ENCODE assay signal across 12 cellular contexts in the genomic region with DNA sequence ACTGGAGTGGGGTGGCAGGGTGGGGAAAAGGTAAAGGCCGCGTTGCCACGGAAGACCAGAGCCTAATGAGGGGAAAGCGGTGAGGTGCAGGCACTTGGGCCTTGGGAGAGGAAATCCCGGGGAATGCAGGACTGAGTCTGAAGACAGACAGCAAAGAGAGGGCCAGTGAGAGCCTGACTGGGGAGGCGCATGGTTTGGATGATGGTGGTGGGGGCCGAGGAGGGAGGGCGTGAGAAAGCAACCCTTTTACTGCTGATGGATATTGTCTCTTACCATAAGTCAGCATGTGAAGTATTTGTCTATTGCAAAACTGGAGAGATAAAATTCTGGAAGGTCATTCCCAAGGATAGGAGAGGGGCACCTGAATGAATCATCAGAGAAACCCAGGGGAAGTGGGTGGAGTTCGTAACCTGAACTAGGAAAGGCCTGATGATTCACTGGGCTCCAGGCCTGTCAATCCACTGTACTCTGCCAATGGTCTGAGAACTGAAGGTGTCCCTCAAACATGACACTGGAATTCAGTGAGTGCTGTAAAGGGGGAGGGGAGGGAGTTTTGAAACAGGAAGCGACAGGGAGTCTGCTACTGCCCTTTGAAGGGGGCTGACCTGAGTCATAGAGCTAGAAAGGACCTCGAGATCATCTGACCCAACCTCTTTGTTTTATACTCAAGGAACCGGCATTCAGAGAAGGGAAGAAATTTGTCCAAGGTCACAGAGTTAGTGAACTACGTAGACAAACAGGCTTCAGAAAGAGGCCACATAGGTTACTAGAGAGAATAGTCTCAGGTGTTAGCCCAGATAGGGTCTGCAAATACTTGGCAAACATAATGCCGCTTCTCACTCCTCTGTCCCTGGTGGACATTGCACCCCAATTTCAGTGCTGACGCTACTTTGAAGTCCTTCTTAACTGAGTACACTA. TPM values are rescaled to one million over a fixed set of nuclear protein-coding genes. Genes with fewer than 3 reads are reported as not detected.
DNase-seq lines count a peak whose midpoint lies in the region; ATAC-seq and TF ChIP-seq lines count a peak whose summit lies in the region.
"Had no signal": no experiment of that assay in that cellular context is flagged by ENCODE, and none has a peak within 500 bp of the region (broad histone marks: within the 10 kb centered on the region; RNA-seq: fewer than 3 reads in every experiment).

No MANE protein-coding gene starts in this region.

- no peak overlapping the region for H4K91ac ChIP-seq in H9 (ENCODE audit: insufficient read length, low read depth, low read length)

- no peak overlapping the region for H3K9ac ChIP-seq in H9 (ENCODE audit: extremely low read depth, insufficient read length, low read length)

- peak; percentile 92 for ATAC-seq in RWPE2 (ENCODE audit: low read depth)
- ATAC-seq in psoas muscle, result peak; percentile 60 to 90 (median 81)
- no peak for ATAC-seq in HG02884 (IDR thresholded peaks at IDR 0.05; ENCODE audit: unreplicated experiment)
- ATAC-seq in HG03159 (IDR thresholded peaks at IDR 0.05; ENCODE audit: unreplicated experiment), result no peak

- peak overlapping the region; percentile 88 to 97 (median 96) for H3K27ac Mint-ChIP-seq in H9

- no peak overlapping the region for H3K14ac ChIP-seq in H9 (ENCODE audit: insufficient read depth, low read length)

- no peak overlapping the region for H3K4ac ChIP-seq in H9 (ENCODE audit: low read depth, low read length)

- peaks cover 21 to 25% of the 10 kb centered on the region in 2 experiments for H3K4me1 Mint-ChIP-seq in H9

- H3K4me3 Mint-ChIP-seq in H9, result peak overlapping the region in 1 of 2 experiments; percentile 30; a peak in 1 of 5 replicates

- H4K8ac ChIP-seq in H9 (replicated peaks; ENCODE audit: insufficient read length, low read depth, low read length), result no peak overlapping the region

- H3K79me2 ChIP-seq in H9 (ENCODE audit: insufficient read depth, low read length), result no peaks in the 10 kb centered on the region

- H3K79me1 ChIP-seq in H9 (ENCODE audit: insufficient read depth, low read depth, low read length, poor library complexity, severe bottlenecking), result no peaks in the 10 kb centered on the region

- H3K36me3 ChIP-seq in RWPE2 (ENCODE audit: low read depth) (no peaks in the 10 kb centered on the region), left ventricle myocardium inferior (no peaks in the 10 kb centered on the region), psoas muscle (ENCODE audit: insufficient read depth in 1 of 2, low read depth in 1 of 2) (no peaks in the 10 kb centered on the region)

- intact Hi-C loops in left ventricle myocardium inferior (cut with micrococcal nuclease), result no loop called here
- intact Hi-C loops in psoas muscle (cut with DNase I), result no loop called here

- no peak overlapping the region for H4K5ac ChIP-seq in H9 (ENCODE audit: insufficient read length, low read depth, low read length)

- no peaks in the 10 kb centered on the region for H3K27me3 ChIP-seq in H9 (ENCODE audit: insufficient read depth, low read length)
- H3K27me3 ChIP-seq in RWPE2 (ENCODE audit: insufficient read depth, poor library complexity, severe bottlenecking), result no peaks in the 10 kb centered on the region
- H3K27me3 ChIP-seq in left ventricle myocardium inferior (ENCODE audit: low read depth), result no peaks in the 10 kb centered on the region
- H3K27me3 ChIP-seq in psoas muscle (ENCODE audit: insufficient read depth in 3 of 3, low read length in 2 of 3), result peaks cover 0 to 8% (median 0%) of the 10 kb centered on the region in 3 donors

- H2BK20ac ChIP-seq in H9 (ENCODE audit: low read depth, low read length, poor library complexity, severe bottlenecking), result no peak overlapping the region

- peak overlapping the region; percentile 74 for H2BK5ac ChIP-seq in H9 (ENCODE audit: insufficient read length, low read length)

- H2AFZ ChIP-seq in H9 (ENCODE audit: low read length), result no peak overlapping the region

- peaks cover 74 to 76% of the 10 kb centered on the region in 2 experiments for H3K9me3 Mint-ChIP-seq in H9

- peaks cover 47% of the 10 kb centered on the region for H3K9me3 ChIP-seq in H9 (ENCODE audit: control insufficient read depth, low read depth, low read length)
- no peaks in the 10 kb centered on the region for H3K9me3 ChIP-seq in RWPE2 (ENCODE audit: severe bottlenecking)
- no peaks in the 10 kb centered on the region for H3K9me3 ChIP-seq in left ventricle myocardium inferior (replicated peaks)
- no peaks in the 10 kb centered on the region for H3K9me3 ChIP-seq in psoas muscle

- no peaks in the 10 kb centered on the region; the same call in 1 of the 2 replicates for H3K4me1 ChIP-seq in H9 (ENCODE audit: insufficient read depth, low read length)
- H3K4me1 ChIP-seq in RWPE2 (ENCODE audit: insufficient read depth, poor library complexity, severe bottlenecking), result no peaks in the 10 kb centered on the region
- H3K4me1 ChIP-seq in left ventricle myocardium inferior, result no peaks in the 10 kb centered on the region
- no peaks in the 10 kb centered on the region for H3K4me1 ChIP-seq in psoas muscle

- H4K20me1 ChIP-seq in H9 (ENCODE audit: control insufficient read depth, insufficient read depth, insufficient read length), result no peaks in the 10 kb centered on the region

- H3K23me2 ChIP-seq in H9 (ENCODE audit: insufficient read length, low read depth, low read length, poor library complexity, severe bottlenecking), result no peaks in the 10 kb centered on the region

- no peak overlapping the region for H2AK5ac ChIP-seq in H9 (ENCODE audit: insufficient read length, low read length)

- no peak overlapping the region for H2BK15ac ChIP-seq in H9 (ENCODE audit: low read depth, low read length)

- no peak overlapping the region for H3K56ac ChIP-seq in H9 (ENCODE audit: insufficient read length, low read depth, low read length)

- no peak overlapping the region for H3T11ph ChIP-seq in H9 (ENCODE audit: low read length)

- H2BK120ac ChIP-seq in H9 (ENCODE audit: low read depth, low read length, poor library complexity, severe bottlenecking), result no peak overlapping the region

- H2BK12ac ChIP-seq in H9 (ENCODE audit: insufficient read length, low read depth, low read length), result no peak overlapping the region

- H3K4me2 ChIP-seq in H9 (ENCODE audit: insufficient read depth, insufficient read length, low read length), result no peak overlapping the region

- H3K18ac ChIP-seq in H9 (ENCODE audit: insufficient read length, low read depth, low read length), result peak overlapping the region; percentile 29

- H3K4me3 ChIP-seq in RWPE2 (ENCODE audit: severe bottlenecking) (no peak overlapping the region), left ventricle myocardium inferior (no peak overlapping the region), psoas muscle (no peak overlapping the region)

- H3K27ac ChIP-seq in H9 (ENCODE audit: insufficient read length, low read depth, low read length) (peak overlapping the region; percentile 30), RWPE2 (ENCODE audit: poor library complexity, severe bottlenecking) (no peak overlapping the region), left ventricle myocardium inferior (replicated peaks) (peak overlapping the region; percentile 36), psoas muscle (no peak overlapping the region)
- H3K27ac ChIP-seq: VCaP had no signal

- no peak overlapping the region for H3K23ac ChIP-seq in H9 (ENCODE audit: insufficient read length, low read depth, low read length)

- H3K27me3 Mint-ChIP-seq in H9 (ENCODE audit: low read depth), result peaks cover 2% of the 10 kb centered on the region; the same call in 1 of the 2 replicates

- TF ChIP-seq CTCF in H9 (conservative IDR thresholded peaks at IDR 0.05), result no peak
- no peak for TF ChIP-seq CTCF in RWPE2 (IDR thresholded peaks at IDR 0.05; ENCODE audit: poor library complexity, severe bottlenecking)
- no peak for TF ChIP-seq CTCF in left ventricle myocardium inferior (IDR thresholded peaks at IDR 0.05; ENCODE audit: borderline replicate concordance)
- no peak for TF ChIP-seq CTCF in psoas muscle (IDR thresholded peaks at IDR 0.05)
- TF ChIP-seq CTCF in GM10266 (IDR thresholded peaks at IDR 0.05; ENCODE audit: control insufficient read depth, insufficient read depth, low read depth, missing control alignments), result no peak

- no CpG with 5 or more reads among the region's 15 CpGs for WGBS in H9 (ENCODE audit: extremely low coverage, insufficient read length, low lambda C conversion rate)
- 41 to 53% (median 47%) methylated on average over 15 of the region's 15 CpGs for WGBS in psoas muscle, 3 donors

- peaks cover 0 to 8% (median 7%) of the 10 kb centered on the region in 3 experiments; a peak in 2 of 7 replicates for H3K36me3 Mint-ChIP-seq in H9 (ENCODE audit: insufficient read depth in 1 of 3, low read depth in 3 of 3)

- DNase-seq in H9, result peak; percentile 88
- no peak for DNase-seq in RWPE2 (ENCODE audit: low spot score)
- DNase-seq in left ventricle myocardium inferior, result no peak
- no peak for DNase-seq in psoas muscle
- DNase-seq in globus pallidus (ENCODE audit: low spot score), result no peak
- DNase-seq in GM10266 (ENCODE audit: extremely low spot score), result no peak
- DNase-seq: activated naive CD4-positive, alpha-beta T cell treated with anti-CD3 and anti-CD28 coated beads, Interleukin-2, amount 50 U/mL, for 16 hours; NCI-H524 treated with DMSO at 0.1 percent for 48 hours; stimulated activated CD4-positive, alpha-beta T cell treated with anti-CD3 and anti-CD28 coated beads, Interleukin-2, amount 100 ng/mL, for 48 hours had no signal

RNA-seq across cellular contexts. Expression of a gene that starts 52.2 kb away (rescaled TPM):
- 9.7 and 11.2 TPM in 2 replicates for total RNA-seq in H9 (2021)
- 26.1 TPM for total RNA-seq in left ventricle myocardium inferior
- total RNA-seq in psoas muscle, result under 1 TPM in 3 of 4 donors, not detected in 1; 0.09 to 0.14 (median 0.11) TPM
- polyA plus RNA-seq in psoas muscle, result under 1 TPM; 0.17 to 0.26 (median 0.17) TPM

RNA-seq across cellular contexts. Expression of a gene that starts 59.6 kb away (rescaled TPM):
- total RNA-seq in H9 (2021) (7.7 and 8.1 TPM in 2 replicates), left ventricle myocardium inferior (7.3 TPM), psoas muscle (1 to 10 TPM in 2 of 4 donors, under 1 TPM in 2; 0.49 to 2.5 (median 1.1) TPM)
- 1 to 10 TPM in 1 of 3 donors, under 1 TPM in 2; 0.66 to 1.1 (median 0.98) TPM for polyA plus RNA-seq in psoas muscle

Comparison
In these comparisons a context has a peak if more than half of its experiments do, and no peak if none do; other contexts are left out.
1. H3K27ac ChIP-seq: peak in H9 (single experiment) and left ventricle myocardium inferior (single experiment); none in RWPE2 (single experiment) and psoas muscle (single experiment).
2. ATAC-seq: peak in RWPE2 (single experiment) and psoas muscle (4 of 4); none in HG02884 (single experiment) and HG03159 (single experiment).